ENCODE assay signal across 24 cellular contexts in genomic region chr5:68681929-68682328, GRCh38.
DNase-seq lines count a peak whose midpoint lies in the region; ATAC-seq, FAIRE-seq and TF ChIP-seq lines count a peak whose summit lies in the region.
"Had no signal": no experiment of that assay in that cellular context is flagged by ENCODE, and none has a peak within 500 bp of the region (broad histone marks: within the 10 kb centered on the region; RNA-seq: fewer than 3 reads in every experiment).

No MANE protein-coding gene starts in this region.

- POLR2A ChIA-PET in HepG2 (lab: Yijun Ruan, JAX): no interaction called here

- no peak for TF ChIP-seq POLR2A in HepG2 (IDR thresholded peaks at IDR 0.05; ENCODE audit: insufficient read depth in 1 of 2, low read depth in 2 of 2, low read length in 2 of 2)
- no peak for TF ChIP-seq POLR2A in esophagus squamous epithelium (IDR thresholded peaks at IDR 0.05)

- BruUV-seq in HepG2 (replicated peaks; lab: Mats Ljungman, UMichigan): no TSS peak

- H3K36me3 ChIP-seq in liver (ENCODE audit: control insufficient read depth in 4 of 4, insufficient read depth in 3 of 4, low read depth in 1 of 4, low read length in 3 of 4) (peaks cover 0 to 2% (median 0%) of the 10 kb centered on the region in 4 donors), HepG2 (replicated peaks in 1 of 2; ENCODE audit: control insufficient read depth in 1 of 2, insufficient read depth in 2 of 2, low read length in 2 of 2) (no peaks in the 10 kb centered on the region), esophagus squamous epithelium (no peaks in the 10 kb centered on the region), parathyroid adenoma (ENCODE audit: control insufficient read depth, insufficient read depth, low read length) (no peaks in the 10 kb centered on the region)
- H3K36me3 ChIP-seq: BLaER1 treated with 17β-estradiol and CSF1 and Interleukin-3, amounts not matched to agents 10 nM and 100 nM; MG63 had no signal

- no peaks in the 10 kb centered on the region for H3K79me2 ChIP-seq in HepG2 (ENCODE audit: insufficient read depth, low read length)
- H3K79me2 ChIP-seq in parathyroid adenoma: no peaks in the 10 kb centered on the region

- H3K4me3 ChIP-seq in liver (ENCODE audit: low read depth in 1 of 3, low read length in 3 of 3) (no peak overlapping the region), HepG2 (replicated peaks in 1 of 3; ENCODE audit: insufficient read depth in 1 of 3, low read depth in 2 of 3, low read length in 3 of 3) (no peak overlapping the region), esophagus squamous epithelium (no peak overlapping the region), parathyroid adenoma (ENCODE audit: low read depth, low read length) (no peak overlapping the region)
- H3K4me3 ChIP-seq: BLaER1 treated with 17β-estradiol and CSF1 and Interleukin-3, amounts not matched to agents 10 nM and 100 nM; GM12878; MG63 had no signal

- H2AFZ ChIP-seq in HepG2 (ENCODE audit: low read length): no peak overlapping the region
- peak overlapping the region; percentile 54 for H2AFZ ChIP-seq in parathyroid adenoma

- TF ChIP-seq CTCF in liver (IDR thresholded peaks at IDR 0.05; ENCODE audit: low read depth, low read length, missing input control) (no peak), HepG2 (CRISPR knock-in tag; IDR thresholded peaks at IDR 0.05) (no peak), esophagus squamous epithelium (IDR thresholded peaks at IDR 0.05) (no peak), parathyroid adenoma (IDR thresholded peaks at IDR 0.05) (no peak)

- no peak for ATAC-seq in HepG2
- ATAC-seq in activated CD4-positive, CD25-positive, alpha-beta regulatory T cell treated with anti-CD3 and anti-CD28 coated beads, Interleukin-2, amount 50 U/mL, for 24 hours: no peak
- ATAC-seq in GM19035 (IDR thresholded peaks at IDR 0.05; ENCODE audit: unreplicated experiment): no peak
- ATAC-seq in GM19397 (IDR thresholded peaks at IDR 0.05; ENCODE audit: unreplicated experiment): no peak
- ATAC-seq: GM12878, SK-N-SH treated with all-trans-retinoic acid at 6 μM for 48 hours had no signal

- no peak overlapping the region for H3K9ac ChIP-seq in liver (ENCODE audit: low read depth in 1 of 2, low read length in 2 of 2)
- H3K9ac ChIP-seq in HepG2 (ENCODE audit: insufficient read depth, low read depth, low read length): no peak overlapping the region
- no peak overlapping the region for H3K9ac ChIP-seq in parathyroid adenoma
- H3K9ac ChIP-seq: BLaER1 treated with 17β-estradiol and CSF1 and Interleukin-3, amounts not matched to agents 10 nM and 100 nM had no signal

- H3K4me1 ChIP-seq in liver (ENCODE audit: control insufficient read depth in 4 of 4, insufficient read depth in 4 of 4, low read length in 3 of 4): peaks cover 0 to 22% (median 21%) of the 10 kb centered on the region in 4 donors
- H3K4me1 ChIP-seq in HepG2 (ENCODE audit: insufficient read depth, low read length): peaks cover 9% of the 10 kb centered on the region
- H3K4me1 ChIP-seq in esophagus squamous epithelium: peaks cover 0 to 29% (median 8%) of the 10 kb centered on the region in 3 donors
- peaks cover 65% of the 10 kb centered on the region for H3K4me1 ChIP-seq in parathyroid adenoma

- H3K27ac ChIP-seq in liver (ENCODE audit: low read depth in 1 of 2, low read length in 2 of 2): peak overlapping the region; percentile 33 to 51
- H3K27ac ChIP-seq in HepG2 (ENCODE audit: extremely low read length, insufficient read depth, low read length): no peak overlapping the region
- H3K27ac ChIP-seq in esophagus squamous epithelium: peak overlapping the region in 3 of 4 donors; percentile 22 to 40 (median 33)
- H3K27ac ChIP-seq in parathyroid adenoma: peak overlapping the region; percentile 90
- H3K27ac ChIP-seq: BLaER1 treated with 17β-estradiol and CSF1 and Interleukin-3, amounts not matched to agents 10 nM and 100 nM had no signal

- TF ChIP-seq EP300 in HepG2 (IDR thresholded peaks at IDR 0.05; ENCODE audit: low read depth in 2 of 2, low read length in 2 of 2): no peak
- no peak for TF ChIP-seq EP300 in HepG2 (CRISPR knock-in tag; IDR thresholded peaks at IDR 0.05; ENCODE audit: borderline replicate concordance)

- no peak for DNase-seq in HepG2 (ENCODE audit: low spot score)
- no peak for DNase-seq in esophagus squamous epithelium (lab: John Stamatoyannopoulos, UW)
- DNase-seq: AML-193; CD4-positive, alpha-beta T cell; EL; GDM1; KG1; MG63; NCI-H1105 treated with DMSO at 0.1 percent for 48 hours; NCI-H146; NCI-H2029; NCI-H446; NCI-H524 treated with DMSO at 0.1 percent for 48 hours; NCI-H774 had no signal

- H3K9me3 ChIP-seq in liver (ENCODE audit: control insufficient read depth in 4 of 4, low read length in 3 of 4) (no peaks in the 10 kb centered on the region), HepG2 (ENCODE audit: low read length) (no peaks in the 10 kb centered on the region), esophagus squamous epithelium (no peaks in the 10 kb centered on the region), parathyroid adenoma (ENCODE audit: control insufficient read depth, low read length) (no peaks in the 10 kb centered on the region)
- H3K9me3 ChIP-seq: BLaER1 treated with 17β-estradiol and CSF1 and Interleukin-3, amounts not matched to agents 10 nM and 100 nM had no signal

- TF ChIP-seq RAD21 in liver (IDR thresholded peaks at IDR 0.05) (no peak), HepG2 (CRISPR knock-in tag; IDR thresholded peaks at IDR 0.05) (no peak)

- in situ Hi-C loops in HepG2 (cut with HindIII; ENCODE audit: extremely low pct_ligation_motif_present, low pct_unique_long_range_greater_than_20kb): no loop called here

- CTCF ChIA-PET in HepG2 (lab: Yijun Ruan, JAX; ENCODE audit: low intra/inter-chr PET ratio, low total read pairs): no interaction called here

- no peaks in the 10 kb centered on the region for H4K20me1 ChIP-seq in HepG2 (ENCODE audit: insufficient read depth, low read length)
- H4K20me1 ChIP-seq: BLaER1 treated with 17β-estradiol and CSF1 and Interleukin-3, amounts not matched to agents 10 nM and 100 nM had no signal

- FAIRE-seq in HepG2 (lab: Jason Lieb, UNC): no peak
- FAIRE-seq: GM12878, H54, RCC 7860 had no signal

- H3K27me3 ChIP-seq in liver (ENCODE audit: control insufficient read depth in 4 of 4, insufficient read depth in 4 of 4, low read length in 3 of 4) (no peaks in the 10 kb centered on the region), HepG2 (ENCODE audit: control insufficient read depth in 1 of 2, insufficient read depth in 2 of 2, low read length in 2 of 2) (no peaks in the 10 kb centered on the region), esophagus squamous epithelium (no peaks in the 10 kb centered on the region), parathyroid adenoma (ENCODE audit: control insufficient read depth, insufficient read depth, low read length) (no peaks in the 10 kb centered on the region)
- H3K27me3 ChIP-seq: BLaER1 treated with 17β-estradiol and CSF1 and Interleukin-3, amounts not matched to agents 10 nM and 100 nM; MG63 had no signal

- H3K4me2 ChIP-seq in HepG2 (ENCODE audit: low read depth, low read length): no peak overlapping the region
- H3K4me2 ChIP-seq in parathyroid adenoma (ENCODE audit: low read length): no peak overlapping the region
- H3K4me2 ChIP-seq: BLaER1 treated with 17β-estradiol and CSF1 and Interleukin-3, amounts not matched to agents 10 nM and 100 nM had no signal

- intact Hi-C loops in HepG2 (cut with micrococcal nuclease; ENCODE audit: unreplicated experiment): no loop called here
- intact Hi-C loops in esophagus squamous epithelium (cut with DNase I): no loop called here

TF ChIP-seq in liver, 16 proteins besides CTCF, POLR2A, EP300 and RAD21 (continues in another document):
- no peak for TF ChIP-seq NR2F2 (IDR thresholded peaks at IDR 0.05)
- TF ChIP-seq RXRA (IDR thresholded peaks at IDR 0.05): no peak
- TF ChIP-seq ZBTB33 (IDR thresholded peaks at IDR 0.05): no peak
- TF ChIP-seq EGR1 (IDR thresholded peaks at IDR 0.05; ENCODE audit: low read depth in 2 of 2): no peak
- TF ChIP-seq HNF4A (conservative IDR thresholded peaks at IDR 0.05): no peak
- TF ChIP-seq JUND (IDR thresholded peaks at IDR 0.05): no peak

TF ChIP-seq in HepG2, 621 proteins besides CTCF, POLR2A, EP300 and RAD21 (continues in another document):
- TF ChIP-seq ZNF616 (CRISPR knock-in tag; IDR thresholded peaks at IDR 0.05; ENCODE audit: low read depth) (no peak), ZBTB46 (CRISPR knock-in tag; IDR thresholded peaks at IDR 0.05; ENCODE audit: borderline replicate concordance) (no peak), YEATS4 (CRISPR knock-in tag; IDR thresholded peaks at IDR 0.05; ENCODE audit: borderline replicate concordance) (no peak), ZNF431 (CRISPR knock-in tag; IDR thresholded peaks at IDR 0.05; ENCODE audit: borderline replicate concordance, low read depth) (no peak), BCLAF1 (IDR thresholded peaks at IDR 0.05) (no peak)
